In the genomic region with DNA sequence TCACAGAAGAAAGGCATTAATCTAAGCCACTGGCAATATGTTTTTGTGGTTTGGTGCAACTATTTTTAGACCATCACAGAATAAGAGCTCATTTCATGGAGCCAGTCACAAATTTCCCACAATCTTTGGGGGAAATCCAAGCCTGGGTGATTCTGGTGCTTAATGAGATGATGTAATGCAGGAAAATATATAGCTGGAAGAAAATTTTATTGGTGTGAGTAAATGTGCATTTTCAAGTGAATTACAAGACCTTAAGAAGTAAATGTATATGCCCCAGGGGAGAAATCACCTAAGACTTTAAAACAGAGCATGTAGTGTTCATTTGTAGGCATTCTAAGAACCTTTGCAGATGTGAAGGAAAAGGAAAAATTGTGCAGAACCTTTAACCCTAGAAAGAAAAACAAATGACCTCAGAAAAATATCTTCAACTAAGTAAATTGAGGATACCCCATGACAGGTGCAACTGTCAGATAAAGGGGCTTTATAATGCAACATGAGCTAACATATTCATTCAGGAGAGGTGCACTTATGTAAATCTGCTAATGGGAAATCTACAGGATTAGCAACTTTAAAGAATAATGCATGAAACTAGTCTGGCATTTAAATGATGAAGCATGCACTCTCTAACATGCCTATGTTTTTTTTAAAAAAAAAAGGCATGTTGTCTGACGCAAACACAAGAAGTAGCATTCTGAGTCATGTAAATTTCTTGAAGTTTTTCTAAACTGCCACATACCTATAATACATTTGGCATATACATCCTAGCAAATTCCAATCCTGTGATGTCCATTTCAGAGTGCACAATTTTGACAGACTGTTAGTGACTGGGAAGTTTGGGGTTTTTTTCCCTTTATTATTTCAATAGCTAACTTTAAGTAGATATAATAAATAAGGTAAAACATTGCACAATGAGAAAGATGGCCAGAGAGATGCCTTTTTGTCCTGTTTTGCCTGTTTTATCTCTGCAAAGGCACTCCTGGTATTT, we compare ENCODE assay signal across 12 cellular contexts.
DNase-seq lines count a peak whose midpoint lies in the region; ATAC-seq and TF ChIP-seq lines count a peak whose summit lies in the region.
"Had no signal": no experiment of that assay in that cellular context is flagged by ENCODE, and none has a peak within 500 bp of the region (broad histone marks: within the 10 kb centered on the region; RNA-seq: fewer than 3 reads in every experiment).

No MANE protein-coding gene starts in this region.

- no peak overlapping the region for H2AFZ ChIP-seq in trophoblast cell (ENCODE audit: insufficient read depth, low read length, poor library complexity)

- no peaks in the 10 kb centered on the region for H3K27me3 ChIP-seq in trophoblast cell (ENCODE audit: insufficient read depth, low read length)
- H3K27me3 ChIP-seq: esophagus muscularis mucosa, tibial artery had no signal

- H3K9me3 ChIP-seq in trophoblast cell (ENCODE audit: insufficient read depth, low read depth, low read length) = no peaks in the 10 kb centered on the region

- DNase-seq in GM04503 (ENCODE audit: low read depth) (peak; percentile 21), NCI-H524 (lab: John Stamatoyannopoulos, UW) (peak; percentile 47 to 86), cardiac fibroblast (ENCODE audit: low read depth in 2 of 2) (peak; percentile 7 to 58), trophoblast cell (peak; percentile 20 to 88), NCI-H1105 (lab: John Stamatoyannopoulos, UW) (no peak)
- no peak for DNase-seq in activated CD8-positive, alpha-beta memory T cell treated with anti-CD3 and anti-CD28 coated beads, Interleukin-2, amount 50 U/mL, for 48 hours
- DNase-seq: activated T-cell treated with anti-CD3 and anti-CD28 coated beads, Interleukin-2, amount 50 U/mL, for 1 hour; NCI-H446 treated with DMSO at 0.1 percent for 48 hours; tibial artery had no signal

- H3K4me2 ChIP-seq in trophoblast cell (ENCODE audit: low read length) = no peak overlapping the region

- no peak overlapping the region for H2AK5ac ChIP-seq in trophoblast cell (ENCODE audit: low read length)

- H4K12ac ChIP-seq in trophoblast cell (ENCODE audit: low read depth, low read length) = no peak overlapping the region

- no peaks in the 10 kb centered on the region for H3K79me1 ChIP-seq in trophoblast cell (ENCODE audit: low read length)

- no CpG with 5 or more reads among the region's 1 CpG for WGBS in trophoblast cell (ENCODE audit: extremely low coverage, insufficient coverage, insufficient read length)

- no peaks in the 10 kb centered on the region for H3K79me2 ChIP-seq in trophoblast cell (ENCODE audit: control insufficient read depth, insufficient read depth, low read length, poor library complexity)

- no peak overlapping the region for H3K14ac ChIP-seq in trophoblast cell (ENCODE audit: low read length)

- H3K36me3 ChIP-seq in trophoblast cell (ENCODE audit: control insufficient read depth in 1 of 2, insufficient read depth in 2 of 2, low read length in 2 of 2) = peaks cover 0 to 1% of the 10 kb centered on the region in 2 experiments
- H3K36me3 ChIP-seq: esophagus muscularis mucosa, tibial artery had no signal

- H3K4me3 ChIP-seq in cardiac fibroblast (replicated peaks in 1 of 2; ENCODE audit: low read depth in 2 of 2, low read length in 2 of 2) (no peak overlapping the region), trophoblast cell (ENCODE audit: low read depth, low read length) (no peak overlapping the region)
- H3K4me3 ChIP-seq: esophagus muscularis mucosa, lung, tibial artery had no signal

- H4K8ac ChIP-seq in trophoblast cell (ENCODE audit: low read depth, low read length) = no peak overlapping the region

- TF ChIP-seq CTCF in cardiac fibroblast (IDR thresholded peaks at IDR 0.05; ENCODE audit: low read depth, low read length) = no peak

- H2BK5ac ChIP-seq in trophoblast cell (ENCODE audit: low read depth, low read length, poor library complexity) = no peak overlapping the region

- no peak overlapping the region for H3K4ac ChIP-seq in trophoblast cell (ENCODE audit: low read depth, low read length)

- ATAC-seq in HG02623 (IDR thresholded peaks at IDR 0.05; ENCODE audit: unreplicated experiment) = no peak

- H3K18ac ChIP-seq in trophoblast cell (ENCODE audit: low read length) = no peak overlapping the region

- no peak overlapping the region for H2BK120ac ChIP-seq in trophoblast cell (ENCODE audit: insufficient read depth, low read length, poor library complexity)

- peaks cover 0 to 4% of the 10 kb centered on the region in 2 experiments for H3K4me1 ChIP-seq in trophoblast cell (ENCODE audit: control insufficient read depth in 1 of 2, insufficient read depth in 2 of 2, low read length in 2 of 2)
- H3K4me1 ChIP-seq: esophagus muscularis mucosa had no signal

- H3K23ac ChIP-seq in trophoblast cell (ENCODE audit: low read length) = no peak overlapping the region

- H3K27ac ChIP-seq in trophoblast cell (ENCODE audit: low read depth, low read length) = no peak overlapping the region
- H3K27ac ChIP-seq: esophagus muscularis mucosa, tibial artery had no signal

- H3K9ac ChIP-seq in trophoblast cell (ENCODE audit: low read length) = no peak overlapping the region

- no peak overlapping the region for H4K91ac ChIP-seq in trophoblast cell (ENCODE audit: low read depth, low read length)

- H2BK12ac ChIP-seq in trophoblast cell (ENCODE audit: low read length) = no peak overlapping the region

Comparison
In these comparisons a context has a peak if more than half of its experiments do, and no peak if none do; other contexts are left out.
1. DNase-seq: peak in GM04503 (single experiment), NCI-H524 (2 of 2), cardiac fibroblast (2 of 2) and trophoblast cell (2 of 2); none in activated CD8-positive, alpha-beta memory T cell treated with anti-CD3 and anti-CD28 coated beads, Interleukin-2, amount 50 U/mL, for 48 hours (single experiment) and NCI-H1105 (single experiment).